Comparison of ENCODE assay signal across 26 cellular contexts in genomic region chr19:55392820-55393219, GRCh38. TPM values are rescaled to one million over a fixed set of nuclear protein-coding genes. Genes with fewer than 3 reads are reported as not detected.
DNase-seq lines count a peak whose midpoint lies in the region; ATAC-seq and TF ChIP-seq lines count a peak whose summit lies in the region.
"Had no signal": no experiment of that assay in that cellular context is flagged by ENCODE, and none has a peak within 500 bp of the region (broad histone marks: within the 10 kb centered on the region; RNA-seq: fewer than 3 reads in every experiment).

No MANE protein-coding gene starts in this region.

- H3K4me1 ChIP-seq in urinary bladder (ENCODE audit: insufficient read depth) = peaks cover 3% of the 10 kb centered on the region

- no peaks in the 10 kb centered on the region for H3K9me3 ChIP-seq in WERI-Rb-1 (ENCODE audit: severe bottlenecking)
- H3K9me3 ChIP-seq: breast epithelium, heart left ventricle, lower lobe of right lung, pancreas, suprapubic skin had no signal

- ATAC-seq in natural killer cell = no peak
- ATAC-seq in natural killer cell treated with Interleukin-12 subunit alpha and Interleukin-12 subunit beta and Interleukin-15 and Interleukin-18, amount 100 ng/mL, for 72 hours = no peak
- ATAC-seq in GM21515 (IDR thresholded peaks at IDR 0.05; ENCODE audit: unreplicated experiment) = no peak
- ATAC-seq: activated CD4-positive, alpha-beta T cell treated with anti-CD3 and anti-CD28 coated beads for 36 hours; heart left ventricle; lower lobe of right lung; pancreas; sciatic nerve had no signal

- 62% methylated on average over 9 of the region's 9 CpGs for WGBS in urinary bladder

- H3K36me3 ChIP-seq in WERI-Rb-1 (peaks cover 40% of the 10 kb centered on the region), urinary bladder (ENCODE audit: insufficient read depth) (no peaks in the 10 kb centered on the region)
- H3K36me3 ChIP-seq: breast epithelium had no signal

- no peak for TF ChIP-seq CTCF in natural killer cell (IDR thresholded peaks at IDR 0.05)
- TF ChIP-seq CTCF in WERI-Rb-1 (IDR thresholded peaks at IDR 0.05; ENCODE audit: low read depth, low read length) = no peak

- peak overlapping the region; percentile 18 to 51 for H3K27ac Mint-ChIP-seq in natural killer cell
- H3K27ac Mint-ChIP-seq in natural killer cell treated with Interleukin-12 subunit alpha and Interleukin-12 subunit beta and Interleukin-15 and Interleukin-18, amount 100 ng/mL, for 72 hours = no peak overlapping the region
- H3K27ac Mint-ChIP-seq: activated CD4-positive, alpha-beta T cell treated with anti-CD3 and anti-CD28 coated beads for 36 hours; activated T-helper 1 cell treated with anti-CD3 and anti-CD28 coated beads, Interleukin-12 subunit alpha, Interleukin-12 subunit beta, Interleukin-2, Interleukin-4 antibody, amounts not matched to agents 30 ng/mL and 10 ng/mL and 1 ng/mL, durations not matched to agents 14 hours and 24 hours and 36 hours; dendritic cell treated with granulocyte-macrophage colony-stimulating factor and Interleukin-4, amounts not matched to agents 40 ng/mL and 50 ng/mL, for 4 days had no signal

- no peaks in the 10 kb centered on the region for H3K27me3 ChIP-seq in WERI-Rb-1 (ENCODE audit: insufficient read depth, low read depth, severe bottlenecking)
- H3K27me3 ChIP-seq: breast epithelium, heart left ventricle, pancreas, suprapubic skin had no signal

- H3K4me3 ChIP-seq in WERI-Rb-1 (ENCODE audit: low read depth, low read length) (no peak overlapping the region), urinary bladder (ENCODE audit: low read depth, low read length) (no peak overlapping the region)
- H3K4me3 ChIP-seq: breast epithelium, heart left ventricle, lower lobe of right lung, pancreas, suprapubic skin had no signal

- no peaks in the 10 kb centered on the region for H3K27me3 Mint-ChIP-seq in natural killer cell (ENCODE audit: low read depth in 2 of 2)
- H3K27me3 Mint-ChIP-seq in natural killer cell treated with Interleukin-12 subunit alpha and Interleukin-12 subunit beta and Interleukin-15 and Interleukin-18, amount 100 ng/mL, for 72 hours = no peaks in the 10 kb centered on the region
- H3K27me3 Mint-ChIP-seq: activated CD4-positive, alpha-beta T cell treated with anti-CD3 and anti-CD28 coated beads for 36 hours; activated naive CD8-positive, alpha-beta T cell treated with anti-CD3 and anti-CD28 coated beads, Interleukin-2, amount 10 ng/mL, durations not matched to agents 7 days and 5 days; dendritic cell treated with granulocyte-macrophage colony-stimulating factor and Interleukin-4, amounts not matched to agents 40 ng/mL and 50 ng/mL, for 4 days had no signal

- DNase-seq in natural killer cell (no peak), WERI-Rb-1 (peak; percentile 23), iPS-NIHi7 (ENCODE audit: extremely low spot score) (peak; percentile 52), HuH-7.5 (ENCODE audit: low spot score) (no peak), NCI-H526 treated with DMSO at 0.1 percent for 48 hours (lab: John Stamatoyannopoulos, UW) (no peak)
- DNase-seq in natural killer cell treated with Interleukin-12 subunit alpha and Interleukin-12 subunit beta and Interleukin-15 and Interleukin-18, amount 100 ng/mL, for 72 hours (ENCODE audit: low spot score) = no peak
- DNase-seq: activated CD4-positive, alpha-beta T cell treated with anti-CD3 and anti-CD28 coated beads for 36 hours; activated naive CD8-positive, alpha-beta T cell treated with anti-CD3 and anti-CD28 coated beads, Interleukin-2, amount 10 ng/mL, durations not matched to agents 7 days and 5 days; heart left ventricle; KBM-7; lower lobe of right lung; NCI-H1694 treated with DMSO at 0.1 percent for 48 hours; pancreas; stimulated activated CD4-positive, alpha-beta T cell treated with anti-CD3 and anti-CD28 coated beads, Interleukin-15, amount 100 ng/mL, for 24 hours; SW 1271 had no signal

- H3K27ac ChIP-seq in WERI-Rb-1 (no peak overlapping the region), urinary bladder (ENCODE audit: low read depth) (peak overlapping the region; percentile 35)
- H3K27ac ChIP-seq: breast epithelium, C4-2B, heart left ventricle, HL-60, lower lobe of right lung, pancreas, suprapubic skin had no signal

- no peaks in the 10 kb centered on the region for H3K36me3 Mint-ChIP-seq in natural killer cell
- no peaks in the 10 kb centered on the region for H3K36me3 Mint-ChIP-seq in natural killer cell treated with Interleukin-12 subunit alpha and Interleukin-12 subunit beta and Interleukin-15 and Interleukin-18, amount 100 ng/mL, for 72 hours

- intact Hi-C loops in natural killer cell (cut with micrococcal nuclease) = no loop called here

- no peaks in the 10 kb centered on the region for H3K9me3 Mint-ChIP-seq in natural killer cell
- no peaks in the 10 kb centered on the region for H3K9me3 Mint-ChIP-seq in natural killer cell treated with Interleukin-12 subunit alpha and Interleukin-12 subunit beta and Interleukin-15 and Interleukin-18, amount 100 ng/mL, for 72 hours
- H3K9me3 Mint-ChIP-seq: activated naive CD8-positive, alpha-beta T cell treated with anti-CD3 and anti-CD28 coated beads, Interleukin-2, amount 10 ng/mL, durations not matched to agents 7 days and 5 days; activated T-helper 1 cell treated with anti-CD3 and anti-CD28 coated beads, Interleukin-12 subunit alpha, Interleukin-12 subunit beta, Interleukin-2, Interleukin-4 antibody, amounts not matched to agents 30 ng/mL and 10 ng/mL and 1 ng/mL, durations not matched to agents 14 hours and 24 hours and 36 hours; dendritic cell treated with granulocyte-macrophage colony-stimulating factor and Interleukin-4, amounts not matched to agents 40 ng/mL and 50 ng/mL, for 4 days had no signal

- H3K4me3 Mint-ChIP-seq in natural killer cell = no peak overlapping the region
- no peak overlapping the region for H3K4me3 Mint-ChIP-seq in natural killer cell treated with Interleukin-12 subunit alpha and Interleukin-12 subunit beta and Interleukin-15 and Interleukin-18, amount 100 ng/mL, for 72 hours
- H3K4me3 Mint-ChIP-seq: activated CD4-positive, alpha-beta T cell treated with anti-CD3 and anti-CD28 coated beads for 36 hours; activated naive CD8-positive, alpha-beta T cell treated with anti-CD3 and anti-CD28 coated beads, Interleukin-2, amount 10 ng/mL, durations not matched to agents 7 days and 5 days; activated T-helper 1 cell treated with anti-CD3 and anti-CD28 coated beads, Interleukin-12 subunit alpha, Interleukin-12 subunit beta, Interleukin-2, Interleukin-4 antibody, amounts not matched to agents 30 ng/mL and 10 ng/mL and 1 ng/mL, durations not matched to agents 14 hours and 24 hours and 36 hours; dendritic cell treated with granulocyte-macrophage colony-stimulating factor and Interleukin-4, amounts not matched to agents 40 ng/mL and 50 ng/mL, for 4 days had no signal

- peaks cover 10 to 30% of the 10 kb centered on the region in 2 donors for H3K4me1 Mint-ChIP-seq in natural killer cell
- peaks cover 14 to 20% of the 10 kb centered on the region in 2 donors for H3K4me1 Mint-ChIP-seq in natural killer cell treated with Interleukin-12 subunit alpha and Interleukin-12 subunit beta and Interleukin-15 and Interleukin-18, amount 100 ng/mL, for 72 hours (ENCODE audit: low read depth in 2 of 2)

RNA-seq across cellular contexts. Expression of gene RPL28, which starts 7.1 kb away (rescaled TPM):
- total RNA-seq in natural killer cell = 1,000 to 10,000 TPM; 1,373 to 1,704 (median 1,679) TPM
- total RNA-seq in natural killer cell treated with Interleukin-12 subunit alpha and Interleukin-12 subunit beta and Interleukin-15 and Interleukin-18, amount 100 ng/mL, for 72 hours = 1,000 to 10,000 TPM; 1,106 to 1,518 TPM
- total RNA-seq in urinary bladder = 141 TPM
- polyA plus RNA-seq in urinary bladder = 1,449 TPM

RNA-seq across cellular contexts. Expression of gene TMEM238, which starts 8.7 kb away (rescaled TPM):
- total RNA-seq in natural killer cell (1 to 10 TPM; 2.9 to 5.1 (median 4.0) TPM), urinary bladder (not detected)
- 1 to 10 TPM; 5.2 to 8.3 TPM for total RNA-seq in natural killer cell treated with Interleukin-12 subunit alpha and Interleukin-12 subunit beta and Interleukin-15 and Interleukin-18, amount 100 ng/mL, for 72 hours
- 0.43 TPM for polyA plus RNA-seq in urinary bladder
- total RNA-seq: G401 had no signal
- polyA plus RNA-seq: AG04450, heart left ventricle had no signal

RNA-seq across cellular contexts. Expression of gene UBE2S, which starts 14.8 kb away (rescaled TPM):
- 100 to 1,000 TPM in 1 of 3 donors, 10 to 100 TPM in 2; 60.2 to 107 (median 63.9) TPM for total RNA-seq in natural killer cell
- 100 to 1,000 TPM; 247 to 423 TPM for total RNA-seq in natural killer cell treated with Interleukin-12 subunit alpha and Interleukin-12 subunit beta and Interleukin-15 and Interleukin-18, amount 100 ng/mL, for 72 hours
- 29.9 TPM for total RNA-seq in urinary bladder
- polyA plus RNA-seq in urinary bladder = 17.5 TPM

RNA-seq across cellular contexts. Expression of gene TMEM190, which starts 16.2 kb away (rescaled TPM):
- total RNA-seq in natural killer cell (not detected), urinary bladder (not detected)
- not detected for total RNA-seq in natural killer cell treated with Interleukin-12 subunit alpha and Interleukin-12 subunit beta and Interleukin-15 and Interleukin-18, amount 100 ng/mL, for 72 hours
- not detected for polyA plus RNA-seq in urinary bladder
- total RNA-seq: activated CD4-positive, alpha-beta T cell treated with anti-CD3 and anti-CD28 coated beads for 36 hours; activated naive CD8-positive, alpha-beta T cell treated with anti-CD3 and anti-CD28 coated beads, Interleukin-2, amount 10 ng/mL, durations not matched to agents 7 days and 5 days; activated T-helper 1 cell treated with anti-CD3 and anti-CD28 coated beads, Interleukin-12 subunit alpha, Interleukin-12 subunit beta, Interleukin-2, Interleukin-4 antibody, amounts not matched to agents 30 ng/mL and 10 ng/mL and 1 ng/mL, durations not matched to agents 14 hours and 24 hours and 36 hours; breast epithelium; heart left ventricle; pancreas; sciatic nerve; suprapubic skin had no signal
- polyA plus RNA-seq: heart left ventricle had no signal

RNA-seq across cellular contexts. Expression of gene IL11, which starts 22.6 kb away (rescaled TPM):
- total RNA-seq in natural killer cell (under 1 TPM; 0.14 to 0.35 (median 0.27) TPM), urinary bladder (0.42 TPM)
- under 1 TPM in 1 of 2 donors, not detected in 1; 0.78 TPM for total RNA-seq in natural killer cell treated with Interleukin-12 subunit alpha and Interleukin-12 subunit beta and Interleukin-15 and Interleukin-18, amount 100 ng/mL, for 72 hours
- 0.53 TPM for polyA plus RNA-seq in urinary bladder
- total RNA-seq: activated T-helper 1 cell treated with anti-CD3 and anti-CD28 coated beads, Interleukin-12 subunit alpha, Interleukin-12 subunit beta, Interleukin-2, Interleukin-4 antibody, amounts not matched to agents 30 ng/mL and 10 ng/mL and 1 ng/mL, durations not matched to agents 14 hours and 24 hours and 36 hours; lower lobe of right lung had no signal

Comparison
In these comparisons a context has a peak if more than half of its experiments do, and no peak if none do; other contexts are left out.
1. H3K27ac Mint-ChIP-seq: peak in natural killer cell (2 of 2); none in natural killer cell treated with Interleukin-12 subunit alpha and Interleukin-12 subunit beta and Interleukin-15 and Interleukin-18, amount 100 ng/mL, for 72 hours (0 of 2).
2. DNase-seq: peak in WERI-Rb-1 (single experiment) and iPS-NIHi7 (single experiment); none in natural killer cell (single experiment), natural killer cell treated with Interleukin-12 subunit alpha and Interleukin-12 subunit beta and Interleukin-15 and Interleukin-18, amount 100 ng/mL, for 72 hours (single experiment), HuH-7.5 (single experiment) and NCI-H526 treated with DMSO at 0.1 percent for 48 hours (single experiment).